Comparison of ENCODE assay signal across 1 cellular context in genomic region chr20:63290677-63291472, GRCh38.
A peak's percentile ranks its signal among the peaks of the same experiment; 100 is the strongest.
TF ChIP-seq lines count a peak whose summit lies in the region.

No MANE protein-coding gene starts in this region.

TF ChIP-seq in HEK293, 187 proteins besides CTCF, POLR2A, EP300 and RAD21 (continued from another document):
- TF ChIP-seq ZNF76 (tag by site-specific recombination; IDR thresholded peaks at IDR 0.05; ENCODE audit: borderline replicate concordance, low read depth) (no peak), ZNF19 (tag by site-specific recombination; IDR thresholded peaks at IDR 0.05; ENCODE audit: low read depth) (no peak), ZNF24 (tag by site-specific recombination; IDR thresholded peaks at IDR 0.05) (no peak), ATF2 (tag by site-specific recombination; IDR thresholded peaks at IDR 0.05; ENCODE audit: low read depth) (no peak), AEBP2 (tag by site-specific recombination; IDR thresholded peaks at IDR 0.05; ENCODE audit: borderline replicate concordance) (no peak), KLF8 (tag by site-specific recombination; IDR thresholded peaks at IDR 0.05) (peak; percentile 56; the same call in 1 of the 2 replicates), KLF16 (tag by site-specific recombination; IDR thresholded peaks at IDR 0.05) (no peak), ZNF121 (tag by site-specific recombination; IDR thresholded peaks at IDR 0.05) (no peak), ZNF157 (tag by site-specific recombination; IDR thresholded peaks at IDR 0.05) (no peak), ZNF639 (tag by site-specific recombination; IDR thresholded peaks at IDR 0.05) (no peak), ZNF335 (tag by site-specific recombination; conservative IDR thresholded peaks at IDR 0.05) (no peak), REPIN1 (tag by site-specific recombination; IDR thresholded peaks at IDR 0.05; ENCODE audit: low read depth) (no peak), ZSCAN30 (tag by site-specific recombination; IDR thresholded peaks at IDR 0.05) (no peak), ZNF658 (tag by site-specific recombination; IDR thresholded peaks at IDR 0.05) (no peak), ZNF302 (tag by site-specific recombination; IDR thresholded peaks at IDR 0.05; ENCODE audit: low read depth) (no peak), ZNF692 (tag by site-specific recombination; IDR thresholded peaks at IDR 0.05) (peak; percentile 43; the same call in 1 of the 2 replicates), ZNF624 (tag by site-specific recombination; IDR thresholded peaks at IDR 0.05) (no peak), ZNF791 (tag by site-specific recombination; IDR thresholded peaks at IDR 0.05) (no peak), ZSCAN16 (tag by site-specific recombination; IDR thresholded peaks at IDR 0.05) (no peak), ZNF549 (tag by site-specific recombination; IDR thresholded peaks at IDR 0.05) (no peak), SCRT2 (tag by site-specific recombination; IDR thresholded peaks at IDR 0.05) (0 out of 2 replicates have a peak, but pooled peaks have one; percentile 15)
- TF ChIP-seq, protein P1, sequence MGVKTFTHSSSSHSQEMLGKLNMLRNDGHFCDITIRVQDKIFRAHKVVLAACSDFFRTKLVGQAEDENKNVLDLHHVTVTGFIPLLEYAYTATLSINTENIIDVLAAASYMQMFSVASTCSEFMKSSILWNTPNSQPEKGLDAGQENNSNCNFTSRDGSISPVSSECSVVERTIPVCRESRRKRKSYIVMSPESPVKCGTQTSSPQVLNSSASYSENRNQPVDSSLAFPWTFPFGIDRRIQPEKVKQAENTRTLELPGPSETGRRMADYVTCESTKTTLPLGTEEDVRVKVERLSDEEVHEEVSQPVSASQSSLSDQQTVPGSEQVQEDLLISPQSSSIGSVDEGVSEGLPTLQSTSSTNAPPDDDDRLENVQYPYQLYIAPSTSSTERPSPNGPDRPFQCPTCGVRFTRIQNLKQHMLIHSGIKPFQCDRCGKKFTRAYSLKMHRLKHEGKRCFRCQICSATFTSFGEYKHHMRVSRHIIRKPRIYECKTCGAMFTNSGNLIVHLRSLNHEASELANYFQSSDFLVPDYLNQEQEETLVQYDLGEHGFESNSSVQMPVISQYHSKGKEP (tag by site-specific recombination; IDR thresholded peaks at IDR 0.05), result no peak
- TF ChIP-seq, protein P2, sequence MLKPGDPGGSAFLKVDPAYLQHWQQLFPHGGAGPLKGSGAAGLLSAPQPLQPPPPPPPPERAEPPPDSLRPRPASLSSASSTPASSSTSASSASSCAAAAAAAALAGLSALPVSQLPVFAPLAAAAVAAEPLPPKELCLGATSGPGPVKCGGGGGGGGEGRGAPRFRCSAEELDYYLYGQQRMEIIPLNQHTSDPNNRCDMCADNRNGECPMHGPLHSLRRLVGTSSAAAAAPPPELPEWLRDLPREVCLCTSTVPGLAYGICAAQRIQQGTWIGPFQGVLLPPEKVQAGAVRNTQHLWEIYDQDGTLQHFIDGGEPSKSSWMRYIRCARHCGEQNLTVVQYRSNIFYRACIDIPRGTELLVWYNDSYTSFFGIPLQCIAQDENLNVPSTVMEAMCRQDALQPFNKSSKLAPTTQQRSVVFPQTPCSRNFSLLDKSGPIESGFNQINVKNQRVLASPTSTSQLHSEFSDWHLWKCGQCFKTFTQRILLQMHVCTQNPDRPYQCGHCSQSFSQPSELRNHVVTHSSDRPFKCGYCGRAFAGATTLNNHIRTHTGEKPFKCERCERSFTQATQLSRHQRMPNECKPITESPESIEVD (tag by site-specific recombination; IDR thresholded peaks at IDR 0.05), result no peak
- TF ChIP-seq, protein P3, sequence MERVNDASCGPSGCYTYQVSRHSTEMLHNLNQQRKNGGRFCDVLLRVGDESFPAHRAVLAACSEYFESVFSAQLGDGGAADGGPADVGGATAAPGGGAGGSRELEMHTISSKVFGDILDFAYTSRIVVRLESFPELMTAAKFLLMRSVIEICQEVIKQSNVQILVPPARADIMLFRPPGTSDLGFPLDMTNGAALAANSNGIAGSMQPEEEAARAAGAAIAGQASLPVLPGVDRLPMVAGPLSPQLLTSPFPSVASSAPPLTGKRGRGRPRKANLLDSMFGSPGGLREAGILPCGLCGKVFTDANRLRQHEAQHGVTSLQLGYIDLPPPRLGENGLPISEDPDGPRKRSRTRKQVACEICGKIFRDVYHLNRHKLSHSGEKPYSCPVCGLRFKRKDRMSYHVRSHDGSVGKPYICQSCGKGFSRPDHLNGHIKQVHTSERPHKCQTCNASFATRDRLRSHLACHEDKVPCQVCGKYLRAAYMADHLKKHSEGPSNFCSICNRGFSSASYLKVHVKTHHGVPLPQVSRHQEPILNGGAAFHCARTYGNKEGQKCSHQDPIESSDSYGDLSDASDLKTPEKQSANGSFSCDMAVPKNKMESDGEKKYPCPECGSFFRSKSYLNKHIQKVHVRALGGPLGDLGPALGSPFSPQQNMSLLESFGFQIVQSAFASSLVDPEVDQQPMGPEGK (tag by site-specific recombination; IDR thresholded peaks at IDR 0.05), result no peak; the same call in 1 of the 2 replicates
- TF ChIP-seq, protein P4, sequence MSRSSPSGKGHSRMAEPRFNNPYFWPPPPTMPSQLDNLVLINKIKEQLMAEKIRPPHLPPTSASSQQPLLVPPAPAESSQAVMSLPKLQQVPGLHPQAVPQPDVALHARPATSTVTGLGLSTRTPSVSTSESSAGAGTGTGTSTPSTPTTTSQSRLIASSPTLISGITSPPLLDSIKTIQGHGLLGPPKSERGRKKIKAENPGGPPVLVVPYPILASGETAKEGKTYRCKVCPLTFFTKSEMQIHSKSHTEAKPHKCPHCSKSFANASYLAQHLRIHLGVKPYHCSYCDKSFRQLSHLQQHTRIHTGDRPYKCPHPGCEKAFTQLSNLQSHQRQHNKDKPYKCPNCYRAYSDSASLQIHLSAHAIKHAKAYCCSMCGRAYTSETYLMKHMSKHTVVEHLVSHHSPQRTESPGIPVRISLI (tag by site-specific recombination; IDR thresholded peaks at IDR 0.05), result no peak
- TF ChIP-seq, protein P5, sequence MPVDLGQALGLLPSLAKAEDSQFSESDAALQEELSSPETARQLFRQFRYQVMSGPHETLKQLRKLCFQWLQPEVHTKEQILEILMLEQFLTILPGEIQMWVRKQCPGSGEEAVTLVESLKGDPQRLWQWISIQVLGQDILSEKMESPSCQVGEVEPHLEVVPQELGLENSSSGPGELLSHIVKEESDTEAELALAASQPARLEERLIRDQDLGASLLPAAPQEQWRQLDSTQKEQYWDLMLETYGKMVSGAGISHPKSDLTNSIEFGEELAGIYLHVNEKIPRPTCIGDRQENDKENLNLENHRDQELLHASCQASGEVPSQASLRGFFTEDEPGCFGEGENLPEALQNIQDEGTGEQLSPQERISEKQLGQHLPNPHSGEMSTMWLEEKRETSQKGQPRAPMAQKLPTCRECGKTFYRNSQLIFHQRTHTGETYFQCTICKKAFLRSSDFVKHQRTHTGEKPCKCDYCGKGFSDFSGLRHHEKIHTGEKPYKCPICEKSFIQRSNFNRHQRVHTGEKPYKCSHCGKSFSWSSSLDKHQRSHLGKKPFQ (tag by site-specific recombination; IDR thresholded peaks at IDR 0.05), result no peak
